In genomic region chr5:173148354-173148753, GRCh38 we compare ENCODE assay signal across 18 cellular contexts. TPM values are rescaled to one million over a fixed set of nuclear protein-coding genes. Genes with fewer than 3 reads are reported as not detected.
A peak's percentile ranks its signal among the peaks of the same experiment; 100 is the strongest.
DNase-seq lines count a peak whose midpoint lies in the region; ATAC-seq and TF ChIP-seq lines count a peak whose summit lies in the region.
"Had no signal": no experiment of that assay in that cellular context is flagged by ENCODE, and none has a peak within 500 bp of the region (broad histone marks: within the 10 kb centered on the region; RNA-seq: fewer than 3 reads in every experiment).

No MANE protein-coding gene starts in this region.

- no peaks in the 10 kb centered on the region for H3K27me3 Mint-ChIP-seq in IgD-negative memory B cell
- no peaks in the 10 kb centered on the region for H3K27me3 Mint-ChIP-seq in T-helper 17 cell
- H3K27me3 Mint-ChIP-seq in CD4-positive, alpha-beta T cell: no peaks in the 10 kb centered on the region

- no TSS peak for BruUV-seq in IMR-90 (replicated peaks; lab: Mats Ljungman, UMichigan)

- no peak overlapping the region for H3K9ac ChIP-seq in IMR-90 (ENCODE audit: low read depth, low read length)
- H3K9ac ChIP-seq: BLaER1 had no signal

- no peaks in the 10 kb centered on the region for H3K9me3 ChIP-seq in IMR-90 (ENCODE audit: control insufficient read depth, insufficient read depth, low read length)
- H3K9me3 ChIP-seq in T-helper 17 cell (ENCODE audit: control insufficient read depth, low read length, poor library complexity, severe bottlenecking): no peaks in the 10 kb centered on the region
- no peaks in the 10 kb centered on the region for H3K9me3 ChIP-seq in CD4-positive, alpha-beta T cell (ENCODE audit: control insufficient read depth, low read length)
- H3K9me3 ChIP-seq: BE2C, BLaER1, Caco-2 had no signal

- intact Hi-C loops in IMR-90 (cut with micrococcal nuclease): no loop called here
- intact Hi-C loops in CD4-positive, alpha-beta T cell (cut with DNase I, micrococcal nuclease): loop anchor here in 1 of 2 experiments (5.0 kb wide), 1 partner anchor 436 kb away; no protein-coding TSS in a partner anchor

- peaks cover 13 to 18% of the 10 kb centered on the region in 2 experiments for H3K79me1 ChIP-seq in IMR-90 (ENCODE audit: low read depth in 1 of 2, low read length in 2 of 2)

- no peak for TF ChIP-seq POLR2A in IMR-90 (IDR thresholded peaks at IDR 0.05; ENCODE audit: low read depth, low read length)

- peaks cover 15% of the 10 kb centered on the region for H3K36me3 Mint-ChIP-seq in IgD-negative memory B cell
- H3K36me3 Mint-ChIP-seq in T-helper 17 cell (ENCODE audit: low read depth): peaks cover 13% of the 10 kb centered on the region
- H3K36me3 Mint-ChIP-seq in CD4-positive, alpha-beta T cell (ENCODE audit: low read depth): peaks cover 65% of the 10 kb centered on the region

- no peak for TF ChIP-seq CTCF in IMR-90 (conservative IDR thresholded peaks at IDR 0.05; ENCODE audit: low read depth, low read length)
- TF ChIP-seq CTCF in CD4-positive, alpha-beta T cell (IDR thresholded peaks at IDR 0.05): no peak

- H3K56ac ChIP-seq in IMR-90 (ENCODE audit: extremely low read depth, insufficient read depth, low read length): no peak overlapping the region

- H3K27ac Mint-ChIP-seq in IgD-negative memory B cell (peak overlapping the region in 2 of 3 donors; percentile 4 to 72), T-helper 17 cell (no peak overlapping the region)
- no peak overlapping the region for H3K27ac Mint-ChIP-seq in CD4-positive, alpha-beta T cell
- H3K27ac Mint-ChIP-seq: CD14-positive monocyte; CD8-positive, alpha-beta T cell had no signal

- DNase-seq in IMR-90 (no peak), mesenteric fat pad (ENCODE audit: low spot score) (peak; percentile 60), T-helper 17 cell (no peak), HK-2 (ENCODE audit: unreplicated experiment) (no peak)
- DNase-seq in CD4-positive, alpha-beta T cell: no peak
- DNase-seq: 8988T; ACHN; BE2C; C1 segment of cervical spinal cord; Caco-2; Calu3; CD4-positive, CD25-positive, alpha-beta regulatory T cell; CD8-positive, alpha-beta T cell; DMS79 treated with DMSO at 0.1 percent for 48 hours; GF-D8 had no signal

- in situ Hi-C loops in IMR-90 (cut with MboI; ENCODE audit: low sequenced_read_pairs): loop anchor here (10.0 kb wide), 1 partner anchor 444 kb away; no protein-coding TSS in a partner anchor

- H3K4me3 ChIP-seq in IMR-90 (ENCODE audit: insufficient read depth, low read depth, low read length): no peak overlapping the region
- H3K4me3 ChIP-seq: BLaER1 had no signal

- no peak overlapping the region for H2AFZ ChIP-seq in IMR-90 (replicated peaks; ENCODE audit: low read length, poor library complexity)

- no peak overlapping the region for H2BK120ac ChIP-seq in IMR-90 (ENCODE audit: low read depth, low read length)

- no peak overlapping the region for H2BK20ac ChIP-seq in IMR-90 (ENCODE audit: low read depth, low read length)

- peaks cover 0 to 1% (median 0%) of the 10 kb centered on the region in 3 donors for H3K9me3 Mint-ChIP-seq in IgD-negative memory B cell
- H3K9me3 Mint-ChIP-seq in CD4-positive, alpha-beta T cell: no peaks in the 10 kb centered on the region
- H3K9me3 Mint-ChIP-seq: CD4-positive, CD25-positive, alpha-beta regulatory T cell; CD8-positive, alpha-beta T cell had no signal

- H3K18ac ChIP-seq in IMR-90 (ENCODE audit: low read depth, low read length): no peak overlapping the region

- dilution Hi-C loops in IMR-90 (cut with HindIII; ENCODE audit: low sequenced_read_pairs, unreplicated experiment): no loop called here

- H3K4ac ChIP-seq in IMR-90 (ENCODE audit: low read depth, low read length): no peak overlapping the region

- no peak overlapping the region for H4K5ac ChIP-seq in IMR-90 (ENCODE audit: low read depth, low read length)

- no peak overlapping the region for H2BK5ac ChIP-seq in IMR-90 (ENCODE audit: low read depth, low read length, poor library complexity, severe bottlenecking)

- H3K14ac ChIP-seq in IMR-90 (replicated peaks; ENCODE audit: low read depth, low read length): no peak overlapping the region

- H4K20me1 ChIP-seq in IMR-90 (ENCODE audit: insufficient read depth, low read length): no peaks in the 10 kb centered on the region
- H4K20me1 ChIP-seq: BLaER1 had no signal

- peak overlapping the region in 1 of 4 donors; percentile 46 for H3K4me3 Mint-ChIP-seq in IgD-negative memory B cell
- H3K4me3 Mint-ChIP-seq in T-helper 17 cell: no peak overlapping the region
- no peak overlapping the region for H3K4me3 Mint-ChIP-seq in CD4-positive, alpha-beta T cell
- H3K4me3 Mint-ChIP-seq: CD14-positive monocyte; CD8-positive, alpha-beta T cell had no signal

- no peak overlapping the region for H4K91ac ChIP-seq in IMR-90 (ENCODE audit: insufficient read depth, low read depth, low read length)

- peak overlapping the region; percentile 3 for H2AK9ac ChIP-seq in IMR-90 (replicated peaks; ENCODE audit: low read depth, low read length, poor library complexity)

- no peak overlapping the region for H2BK15ac ChIP-seq in IMR-90 (ENCODE audit: low read depth, low read length)

- no peak overlapping the region for H2AK5ac ChIP-seq in IMR-90 (ENCODE audit: low read depth, low read length)

- H3K4me2 ChIP-seq in IMR-90 (ENCODE audit: low read depth, low read length): no peak overlapping the region
- H3K4me2 ChIP-seq: BLaER1 had no signal

- CTCF ChIA-PET in IMR-90 (lab: Yijun Ruan, JAX): interaction anchor here (0.6 kb wide), 1 partner anchor 112 kb away, joined by 4 read pairs; no protein-coding TSS in a partner anchor
- CTCF ChIA-PET in CD4-positive, alpha-beta T cell (lab: Charles Lee): no interaction called here

- H3K27me3 ChIP-seq in IMR-90 (ENCODE audit: control insufficient read depth, insufficient read depth, low read length): no peaks in the 10 kb centered on the region
- no peaks in the 10 kb centered on the region for H3K27me3 ChIP-seq in CD4-positive, alpha-beta T cell (ENCODE audit: control insufficient read depth, insufficient read depth, low read length)
- H3K27me3 ChIP-seq: BE2C, BLaER1 had no signal

- POLR2A ChIA-PET in IMR-90 (lab: Charles Lee; ENCODE audit: unreplicated experiment): no interaction called here
- POLR2A ChIA-PET in CD4-positive, alpha-beta T cell (lab: Charles Lee): no interaction called here

- H3K4me1 ChIP-seq in IMR-90 (ENCODE audit: control insufficient read depth, insufficient read depth, low read length): no peaks in the 10 kb centered on the region
- H3K4me1 ChIP-seq: BE2C had no signal

- TF ChIP-seq RAD21 in IMR-90 (IDR thresholded peaks at IDR 0.05; ENCODE audit: low read length): no peak

- H3K36me3 ChIP-seq in IMR-90 (ENCODE audit: control insufficient read depth, insufficient read depth, low read length): peaks cover 12% of the 10 kb centered on the region

- H3K4me1 Mint-ChIP-seq in IgD-negative memory B cell (peaks cover 7 to 15% (median 14%) of the 10 kb centered on the region in 3 donors), T-helper 17 cell (peaks cover 7% of the 10 kb centered on the region)
- H3K4me1 Mint-ChIP-seq in CD4-positive, alpha-beta T cell (ENCODE audit: low read depth): peaks cover 20% of the 10 kb centered on the region

- H4K8ac ChIP-seq in IMR-90 (ENCODE audit: low read depth in 2 of 2, low read length in 2 of 2): no peak overlapping the region

- no CpG with 5 or more reads among the region's 2 CpGs for WGBS in IMR-90 (ENCODE audit: extremely low coverage in 2 of 2, insufficient read length in 1 of 2), 2 experiments

- ATAC-seq in IMR-90 (ENCODE audit: low read depth) (no peak), T-helper 17 cell (no peak)
- no peak for ATAC-seq in CD4-positive, alpha-beta T cell (ENCODE audit: poor library complexity)
- ATAC-seq: CD8-positive, alpha-beta T cell had no signal

- H3K23ac ChIP-seq in IMR-90 (ENCODE audit: low read depth, low read length): no peak overlapping the region

- peaks cover 6% of the 10 kb centered on the region for H3K9me1 ChIP-seq in IMR-90 (ENCODE audit: insufficient read depth, low read length)

- H3K27ac ChIP-seq in IMR-90 (ENCODE audit: insufficient read depth, low read length): no peak overlapping the region
- H3K27ac ChIP-seq in CD4-positive, alpha-beta T cell (ENCODE audit: low read depth, low read length): no peak overlapping the region
- H3K27ac ChIP-seq: BLaER1 had no signal

TF ChIP-seq in IMR-90, 13 proteins besides CTCF, POLR2A, EP300 and RAD21 (continues in another document):
- TF ChIP-seq CHD1 (IDR thresholded peaks at IDR 0.05; ENCODE audit: low read depth, low read length) (no peak), MAFK (IDR thresholded peaks at IDR 0.05; ENCODE audit: low read depth, low read length) (no peak), MXI1 (IDR thresholded peaks at IDR 0.05; ENCODE audit: borderline replicate concordance, low read depth, low read length) (no peak), BHLHE40 (IDR thresholded peaks at IDR 0.05; ENCODE audit: low read depth, low read length) (no peak), NFE2L2 (IDR thresholded peaks at IDR 0.05; ENCODE audit: low read depth, low read length) (no peak), CEBPB (IDR thresholded peaks at IDR 0.05; ENCODE audit: low read depth, low read length) (no peak), RCOR1 (IDR thresholded peaks at IDR 0.05; ENCODE audit: insufficient replicate concordance, low read length) (no peak), RFX5 (IDR thresholded peaks at IDR 0.05; ENCODE audit: low read depth, low read length) (no peak)
- TF ChIP-seq, protein P1, sequence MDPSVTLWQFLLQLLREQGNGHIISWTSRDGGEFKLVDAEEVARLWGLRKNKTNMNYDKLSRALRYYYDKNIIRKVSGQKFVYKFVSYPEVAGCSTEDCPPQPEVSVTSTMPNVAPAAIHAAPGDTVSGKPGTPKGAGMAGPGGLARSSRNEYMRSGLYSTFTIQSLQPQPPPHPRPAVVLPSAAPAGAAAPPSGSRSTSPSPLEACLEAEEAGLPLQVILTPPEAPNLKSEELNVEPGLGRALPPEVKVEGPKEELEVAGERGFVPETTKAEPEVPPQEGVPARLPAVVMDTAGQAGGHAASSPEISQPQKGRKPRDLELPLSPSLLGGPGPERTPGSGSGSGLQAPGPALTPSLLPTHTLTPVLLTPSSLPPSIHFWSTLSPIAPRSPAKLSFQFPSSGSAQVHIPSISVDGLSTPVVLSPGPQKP (IDR thresholded peaks at IDR 0.05; ENCODE audit: borderline replicate concordance, low read depth, low read length): no peak

RNA-seq across cellular contexts. Expression of gene BNIP1, which starts 4.0 kb away (rescaled TPM):
- total RNA-seq in IMR-90 (2012; rRNA removed) (29.2 and 35.3 TPM in 2 replicates), mesenteric fat pad (11.7 TPM), T-helper 17 cell (10 to 100 TPM; 27.0 to 30.4 TPM)
- polyA plus RNA-seq in IMR-90 (2012; rRNA removed) (24.3 and 25.8 TPM in 2 replicates), IgD-negative memory B cell (10.2 TPM)
- polyA plus RNA-seq in IMR-90 (2012; cell fraction: cytosol; rRNA removed): 11.8 and 21.7 TPM in 2 replicates
- 12.6 and 27.2 TPM in 2 replicates for polyA plus RNA-seq in IMR-90 (2012; cell fraction: nucleus; rRNA removed; ENCODE audit: low replicate concordance)
- total RNA-seq in CD4-positive, alpha-beta T cell: 10 to 100 TPM; 22.5 to 24.4 TPM

Comparison
In these comparisons a context has a peak if more than half of its experiments do, and no peak if none do; other contexts are left out.
1. H3K27ac Mint-ChIP-seq: peak in IgD-negative memory B cell (2 of 3); none in T-helper 17 cell (single experiment) and CD4-positive, alpha-beta T cell (single experiment).